In the genomic region with DNA sequence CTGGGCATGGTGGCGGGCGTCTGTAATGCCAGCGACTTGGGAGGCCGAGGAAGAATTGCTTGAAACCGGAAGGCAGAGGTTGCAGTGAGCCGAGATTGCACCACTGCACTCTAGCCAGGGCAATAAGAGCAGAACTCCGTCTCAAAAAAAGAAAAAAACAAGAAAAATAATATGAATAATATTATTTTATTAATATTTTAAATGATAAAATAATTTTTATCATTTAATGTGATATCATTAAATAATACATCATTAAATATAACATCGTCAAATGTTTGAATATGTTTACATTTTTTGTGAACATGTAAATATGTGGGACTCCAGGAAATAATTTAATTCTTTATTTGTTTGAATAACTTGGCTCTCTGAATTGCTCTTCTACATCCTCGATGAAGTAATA, we compare ENCODE assay signal across 28 cellular contexts. TPM values are rescaled to one million over a fixed set of nuclear protein-coding genes. Genes with fewer than 3 reads are reported as not detected.
A peak's percentile ranks its signal among the peaks of the same experiment; 100 is the strongest.
DNase-seq lines count a peak whose midpoint lies in the region; ATAC-seq, FAIRE-seq and TF ChIP-seq lines count a peak whose summit lies in the region.
"Had no signal": no experiment of that assay in that cellular context is flagged by ENCODE, and none has a peak within 500 bp of the region (broad histone marks: within the 10 kb centered on the region; RNA-seq: fewer than 3 reads in every experiment).

No MANE protein-coding gene starts in this region.

- intact Hi-C loops in ascending aorta (cut with DNase I), result loop anchor here (2.0 kb wide), 1 partner anchor 16 kb away; the partner anchor contains the start of gene UNC5C

- H3K79me2 ChIP-seq in smooth muscle cell (ENCODE audit: low read depth) (peaks cover 71% of the 10 kb centered on the region), GM23248 (ENCODE audit: insufficient read depth) (no peaks in the 10 kb centered on the region)

- no peak for ATAC-seq in GM18907 (IDR thresholded peaks at IDR 0.05; ENCODE audit: unreplicated experiment)
- ATAC-seq: GM23338, Right ventricle myocardium inferior had no signal

- peak overlapping the region; percentile 40 to 50 for H3K27ac ChIP-seq in ascending aorta
- H3K27ac ChIP-seq in smooth muscle cell (ENCODE audit: low read depth), result no peak overlapping the region
- H3K27ac ChIP-seq in GM23248, result no peak overlapping the region
- H3K27ac ChIP-seq: SJCRH30 had no signal

- H3K9me3 ChIP-seq in ascending aorta (no peaks in the 10 kb centered on the region), smooth muscle cell (replicated peaks; ENCODE audit: low read depth) (no peaks in the 10 kb centered on the region), GM23248 (ENCODE audit: low read depth) (no peaks in the 10 kb centered on the region)
- H3K9me3 ChIP-seq: MG63, SJCRH30 had no signal

- peak overlapping the region; percentile 63 for H3K4me2 ChIP-seq in smooth muscle cell
- H3K4me2 ChIP-seq in GM23248 (ENCODE audit: unreplicated experiment), result no peak overlapping the region
- H3K4me2 ChIP-seq: GM23338 had no signal

- H3F3A ChIP-seq in smooth muscle cell (ENCODE audit: low read depth) (peaks cover 5% of the 10 kb centered on the region), GM23248 (ENCODE audit: insufficient read depth) (no peaks in the 10 kb centered on the region)

- no peaks in the 10 kb centered on the region for H3K27me3 ChIP-seq in ascending aorta
- H3K27me3 ChIP-seq in smooth muscle cell (ENCODE audit: low read depth), result no peaks in the 10 kb centered on the region
- H3K27me3 ChIP-seq in GM23248 (replicated peaks; ENCODE audit: insufficient read depth), result no peaks in the 10 kb centered on the region
- H3K27me3 ChIP-seq: MG63 had no signal

- in situ Hi-C loops in GM23248 (cut with MboI), result no loop called here

- H3K9ac ChIP-seq in smooth muscle cell (ENCODE audit: low read depth) (no peak overlapping the region), GM23248 (no peak overlapping the region)

- H2AFZ ChIP-seq in smooth muscle cell (ENCODE audit: low read depth) (peak overlapping the region; percentile 78), GM23248 (no peak overlapping the region)
- H2AFZ ChIP-seq: GM23338 had no signal

- H4K20me1 ChIP-seq in smooth muscle cell (ENCODE audit: low read depth) (no peaks in the 10 kb centered on the region), GM23248 (ENCODE audit: insufficient read depth) (no peaks in the 10 kb centered on the region)

- 96% methylated on average over 9 of the region's 9 CpGs for WGBS in smooth muscle cell (ENCODE audit: low lambda C conversion rate)
- WGBS in GM23248 (ENCODE audit: low coverage in 1 of 2, low lambda C conversion rate in 2 of 2, missing lambda C conversion rate in 2 of 2), 2 experiments, result 53 to 55% methylated on average over 9 of the region's 9 CpGs

- peak; percentile 99 for FAIRE-seq in A204.1 (lab: Jason Lieb, UNC)
- FAIRE-seq in frontal cortex (lab: Jason Lieb, UNC), result peak; percentile 96

- H3K36me3 ChIP-seq in ascending aorta (no peaks in the 10 kb centered on the region), smooth muscle cell (ENCODE audit: low read depth) (no peaks in the 10 kb centered on the region), GM23248 (ENCODE audit: low read depth) (no peaks in the 10 kb centered on the region)
- H3K36me3 ChIP-seq: MG63, SJCRH30 had no signal

- no peak for DNase-seq in ascending aorta (ENCODE audit: low spot score in 2 of 2)
- DNase-seq in frontal cortex (ENCODE audit: low spot score in 2 of 2), result no peak
- DNase-seq in smooth muscle cell (lab: John Stamatoyannopoulos, UW; ENCODE audit: unreplicated experiment), result no peak
- DNase-seq in GM23248, result no peak
- DNase-seq in NCI-H2227 treated with DMSO at 0.1 percent for 48 hours (lab: John Stamatoyannopoulos, UW), result no peak
- DNase-seq: AML-193; C1 segment of cervical spinal cord; CD4-positive, alpha-beta memory T cell; COR-L47; DMS53; H9; KBM-7; MG63; NCI-H146; NCI-H1930; NCI-H2107; NCI-H446; NCI-H526; NCI-H82; NK-92 treated with Interleukin-12 subunit alpha and Interleukin-12 subunit beta, amount 100 ng/mL, for 24 hours; SJCRH30 had no signal

- H3K9me2 ChIP-seq in GM23248 (ENCODE audit: insufficient read depth), result no peaks in the 10 kb centered on the region

- H3K4me3 ChIP-seq in ascending aorta (peak overlapping the region in 1 of 2 donors; percentile 18), smooth muscle cell (no peak overlapping the region), GM23248 (no peak overlapping the region)
- H3K4me3 ChIP-seq: GM23338, MG63, SJCRH30 had no signal

- TF ChIP-seq CTCF in ascending aorta (IDR thresholded peaks at IDR 0.05) (no peak), smooth muscle cell (IDR thresholded peaks at IDR 0.05; ENCODE audit: borderline replicate concordance, insufficient read depth, poor library complexity, severe bottlenecking) (no peak)

- H3K4me1 ChIP-seq in ascending aorta, result peaks cover 0 to 2% of the 10 kb centered on the region in 2 donors
- H3K4me1 ChIP-seq in smooth muscle cell (ENCODE audit: low read depth), result no peaks in the 10 kb centered on the region
- no peaks in the 10 kb centered on the region for H3K4me1 ChIP-seq in GM23248 (ENCODE audit: insufficient read depth)
- H3K4me1 ChIP-seq: SJCRH30 had no signal

RNA-seq across cellular contexts. Expression of gene UNC5C, which starts 15.5 kb away (rescaled TPM):
- 13.3 TPM for total RNA-seq in ascending aorta
- 14.3 TPM for total RNA-seq in frontal cortex
- total RNA-seq in smooth muscle cell, result 15.6 and 15.7 TPM in 2 replicates
- 2.0 and 5.7 TPM in 2 replicates for polyA plus RNA-seq in smooth muscle cell
- not detected in 2 replicates for total RNA-seq in GM23248 (2014; rRNA removed; shearing (Covaris generic))
- polyA plus RNA-seq in GM23248 (2016; fragmentation: Nextera tagmentation; extraction: Ambion mirVana), result not detected in 2 replicates
- total RNA-seq: CD4-positive, alpha-beta memory T cell; Daoy; G401; H9; PC-3; SJCRH30 had no signal
- polyA plus RNA-seq: CD4-positive, alpha-beta memory T cell had no signal

Comparison
In these comparisons a context has a peak if more than half of its experiments do, and no peak if none do; other contexts are left out.
1. H3K27ac ChIP-seq: peak in ascending aorta (2 of 2); none in smooth muscle cell (single experiment) and GM23248 (single experiment).
2. RNA of gene UNC5C, which starts 15.5 kb away (total RNA-seq): 15.6 to 15.7 TPM in smooth muscle cell, 14.3 TPM in frontal cortex (single experiment) and 13.3 TPM in ascending aorta (single experiment); not detected in GM23248; every median in the first group is over 10 times any median in the second.